8 cellular contexts compared by ENCODE assay signal in the genomic region with DNA sequence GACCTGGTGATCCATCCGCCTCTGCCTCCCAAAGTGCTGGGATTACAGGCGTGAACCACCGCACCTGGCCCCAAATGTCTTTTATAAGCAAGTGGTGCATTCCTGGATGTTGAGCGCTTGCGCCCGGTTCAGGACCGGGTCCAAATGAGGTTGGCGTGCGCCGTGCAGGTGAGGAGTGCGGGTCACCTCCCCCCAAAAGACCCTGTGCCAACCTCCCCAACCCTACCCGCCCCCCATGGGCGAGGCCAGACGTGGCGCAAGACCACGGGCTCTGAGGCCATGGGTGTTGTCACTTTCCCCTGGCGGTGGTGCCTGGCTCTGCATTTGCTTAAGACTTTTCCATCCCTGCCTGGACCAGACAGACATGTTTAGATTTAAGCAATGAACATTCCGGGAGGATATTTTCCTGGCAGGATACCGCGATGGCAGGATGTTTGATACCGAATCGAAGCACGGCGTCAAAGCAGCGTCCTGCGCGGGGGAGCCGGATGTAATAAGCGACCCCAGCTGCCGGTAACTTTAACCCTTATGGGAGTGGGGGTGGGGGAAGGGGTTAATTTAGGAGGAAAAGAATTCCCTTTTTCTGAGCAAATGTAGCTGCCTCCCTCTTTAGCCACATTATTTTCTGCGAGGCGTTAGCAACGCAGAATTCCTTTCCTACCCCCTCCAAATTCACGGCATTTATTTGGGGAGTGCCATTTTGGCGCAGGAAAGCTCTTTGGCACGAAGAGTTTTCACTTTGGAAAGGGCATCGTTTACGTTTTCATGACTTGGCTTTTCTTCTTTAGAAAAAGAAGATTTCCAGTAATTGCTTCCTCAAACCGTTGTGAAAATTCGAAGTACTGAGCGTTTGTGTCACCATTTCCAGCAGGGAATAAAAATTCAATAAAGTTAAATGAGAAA. TPM values are rescaled to one million over a fixed set of nuclear protein-coding genes. Genes with fewer than 3 reads are reported as not detected.
DNase-seq lines count a peak whose midpoint lies in the region; ATAC-seq and TF ChIP-seq lines count a peak whose summit lies in the region.

No MANE protein-coding gene starts in this region.

- peak overlapping the region; percentile 94 for H3K27ac Mint-ChIP-seq in HFFc6
- H3K27ac Mint-ChIP-seq in naive thymus-derived CD4-positive, alpha-beta T cell, result peak overlapping the region; percentile 93 to 99 (median 98)

- H3K4me1 Mint-ChIP-seq in HFFc6 (ENCODE audit: low read depth), result peaks cover 44% of the 10 kb centered on the region
- H3K4me1 Mint-ChIP-seq in naive thymus-derived CD4-positive, alpha-beta T cell, result peaks cover 37 to 72% (median 50%) of the 10 kb centered on the region in 7 donors

- no peaks in the 10 kb centered on the region for H3K9me3 Mint-ChIP-seq in HFFc6
- H3K9me3 Mint-ChIP-seq in naive thymus-derived CD4-positive, alpha-beta T cell, result peaks cover 0 to 10% (median 0%) of the 10 kb centered on the region in 11 donors

- peak overlapping the region; percentile 94 for H3K4me3 Mint-ChIP-seq in HFFc6
- H3K4me3 Mint-ChIP-seq in naive thymus-derived CD4-positive, alpha-beta T cell, result peak overlapping the region; percentile 80 to 97 (median 94)

- H3K27me3 Mint-ChIP-seq in HFFc6 (ENCODE audit: insufficient read depth), result peaks cover 38% of the 10 kb centered on the region
- H3K27me3 Mint-ChIP-seq in naive thymus-derived CD4-positive, alpha-beta T cell, result peaks cover 0 to 13% (median 2%) of the 10 kb centered on the region in 5 donors

- H3K9me3 ChIP-seq in naive thymus-derived CD4-positive, alpha-beta T cell (ENCODE audit: control insufficient read depth in 2 of 3, low read length in 3 of 3), result no peaks in the 10 kb centered on the region
- peaks cover 1% of the 10 kb centered on the region for H3K9me3 ChIP-seq in thymus (ENCODE audit: control insufficient read depth)

- H3K27me3 ChIP-seq in naive thymus-derived CD4-positive, alpha-beta T cell (ENCODE audit: control insufficient read depth in 2 of 2, insufficient read depth in 2 of 2, low read length in 2 of 2), result no peaks in the 10 kb centered on the region
- H3K27me3 ChIP-seq in thymus (ENCODE audit: control insufficient read depth, insufficient read depth), result peaks cover 23% of the 10 kb centered on the region

- POLR2A ChIA-PET in naive thymus-derived CD4-positive, alpha-beta T cell (lab: Charles Lee), result interaction anchor here (0.9 to 6.3 kb wide), 4 partner anchors 11 to 297 kb away, joined by 3 to 38 read pairs (median 3); a partner anchor contains a TSS

- CTCF ChIA-PET in naive thymus-derived CD4-positive, alpha-beta T cell (lab: Charles Lee), result interaction anchor here (1.2 to 1.7 kb wide), 2 partner anchors 27 to 29 kb away, joined by 3 to 8 read pairs; no protein-coding TSS in a partner anchor

- H3K4me1 ChIP-seq in naive thymus-derived CD4-positive, alpha-beta T cell (ENCODE audit: control insufficient read depth in 2 of 2, insufficient read depth in 2 of 2, low read length in 2 of 2), result peaks cover 17 to 22% of the 10 kb centered on the region in 2 donors
- peaks cover 10% of the 10 kb centered on the region for H3K4me1 ChIP-seq in thymus (ENCODE audit: control insufficient read depth, insufficient read depth, low read length)

- DNase-seq in EL (peak; percentile 82), HFFc6 (peak; percentile 59), NCI-H524 (lab: John Stamatoyannopoulos, UW) (peak; percentile 68 to 83), activated T-cell treated with anti-CD3 and anti-CD28 coated beads for 4 hours (peak; percentile 39)
- DNase-seq in naive thymus-derived CD4-positive, alpha-beta T cell, result peak; percentile 28 to 72 (median 37)

- intact Hi-C loops in naive thymus-derived CD4-positive, alpha-beta T cell (cut with micrococcal nuclease), result loop anchor here (2.0 to 10.0 kb wide), 9 partner anchors 43 to 1168 kb away; a partner anchor contains a TSS

- H3K27ac ChIP-seq in naive thymus-derived CD4-positive, alpha-beta T cell (ENCODE audit: low read depth, low read length), result peak overlapping the region; percentile 87
- H3K27ac ChIP-seq in thymus (ENCODE audit: low read depth), result no peak overlapping the region

- WGBS in thymus, result 10% methylated on average over 41 of the region's 41 CpGs

- H3K36me3 Mint-ChIP-seq in HFFc6 (ENCODE audit: low read depth), result no peaks in the 10 kb centered on the region; the same call in 1 of the 2 replicates
- peaks cover 0 to 10% (median 3%) of the 10 kb centered on the region in 5 donors for H3K36me3 Mint-ChIP-seq in naive thymus-derived CD4-positive, alpha-beta T cell

- H3K36me3 ChIP-seq in naive thymus-derived CD4-positive, alpha-beta T cell (ENCODE audit: control insufficient read depth in 2 of 3, insufficient read depth in 3 of 3, low read length in 3 of 3), result no peaks in the 10 kb centered on the region
- no peaks in the 10 kb centered on the region for H3K36me3 ChIP-seq in thymus (ENCODE audit: control insufficient read depth, insufficient read depth)

- ATAC-seq in esophagus mucosa (peak; percentile 33), HG02763 (IDR thresholded peaks at IDR 0.05; ENCODE audit: unreplicated experiment) (no peak)
- no peak for ATAC-seq in naive thymus-derived CD4-positive, alpha-beta T cell

- peak overlapping the region; percentile 78 for H3K4me3 ChIP-seq in naive thymus-derived CD4-positive, alpha-beta T cell (ENCODE audit: low read length)
- peak overlapping the region; percentile 53 for H3K4me3 ChIP-seq in thymus (ENCODE audit: low read length)

- peak; percentile 89 for TF ChIP-seq CTCF in HFFc6 (IDR thresholded peaks at IDR 0.05)

RNA-seq across cellular contexts. Expression of a gene that starts 27.8 kb away (rescaled TPM):
- total RNA-seq in HFFc6 (2021; fragmentation: NEBNext Ultra II Directional; extraction: Animal tissue kit (Norgen Biotek cat#: 25700)), result 100 to 1,000 TPM; 110 to 143 (median 130) TPM
- total RNA-seq in esophagus mucosa, result 126 TPM
- total RNA-seq in naive thymus-derived CD4-positive, alpha-beta T cell, result 100 to 1,000 TPM in 1 of 5 experiments, 10 to 100 TPM in 4; 64.4 to 133 (median 69.0) TPM
- 10 to 100 TPM; 16.5 to 46.1 TPM for polyA plus RNA-seq in naive thymus-derived CD4-positive, alpha-beta T cell
- polyA plus RNA-seq in thymus, result 30.0 TPM

RNA-seq across cellular contexts. Expression of a gene that starts 42.7 kb away (rescaled TPM):
- under 1 TPM in 3 of 6 experiments, not detected in 3; 0.23 to 0.36 (median 0.30) TPM for total RNA-seq in HFFc6 (2021; fragmentation: NEBNext Ultra II Directional; extraction: Animal tissue kit (Norgen Biotek cat#: 25700))
- 1.3 TPM for total RNA-seq in esophagus mucosa
- total RNA-seq in naive thymus-derived CD4-positive, alpha-beta T cell, result 1 to 10 TPM in 3 of 5 experiments, under 1 TPM in 2; 0.92 to 2.5 (median 1.8) TPM
- under 1 TPM; 0.18 to 0.44 TPM for polyA plus RNA-seq in naive thymus-derived CD4-positive, alpha-beta T cell
- 0.50 TPM for polyA plus RNA-seq in thymus

RNA-seq across cellular contexts. Expression of a gene that starts 52.7 kb away (rescaled TPM):
- total RNA-seq in HFFc6 (2021; fragmentation: NEBNext Ultra II Directional; extraction: Animal tissue kit (Norgen Biotek cat#: 25700)), result 10 to 100 TPM; 19.0 to 26.0 (median 21.8) TPM
- 20.7 TPM for total RNA-seq in esophagus mucosa
- total RNA-seq in naive thymus-derived CD4-positive, alpha-beta T cell, result 10 to 100 TPM; 36.0 to 64.9 (median 48.2) TPM
- 10 to 100 TPM; 11.8 to 22.4 TPM for polyA plus RNA-seq in naive thymus-derived CD4-positive, alpha-beta T cell
- 21.8 TPM for polyA plus RNA-seq in thymus
